ENCODE assay signal across 8 cellular contexts in the genomic region with DNA sequence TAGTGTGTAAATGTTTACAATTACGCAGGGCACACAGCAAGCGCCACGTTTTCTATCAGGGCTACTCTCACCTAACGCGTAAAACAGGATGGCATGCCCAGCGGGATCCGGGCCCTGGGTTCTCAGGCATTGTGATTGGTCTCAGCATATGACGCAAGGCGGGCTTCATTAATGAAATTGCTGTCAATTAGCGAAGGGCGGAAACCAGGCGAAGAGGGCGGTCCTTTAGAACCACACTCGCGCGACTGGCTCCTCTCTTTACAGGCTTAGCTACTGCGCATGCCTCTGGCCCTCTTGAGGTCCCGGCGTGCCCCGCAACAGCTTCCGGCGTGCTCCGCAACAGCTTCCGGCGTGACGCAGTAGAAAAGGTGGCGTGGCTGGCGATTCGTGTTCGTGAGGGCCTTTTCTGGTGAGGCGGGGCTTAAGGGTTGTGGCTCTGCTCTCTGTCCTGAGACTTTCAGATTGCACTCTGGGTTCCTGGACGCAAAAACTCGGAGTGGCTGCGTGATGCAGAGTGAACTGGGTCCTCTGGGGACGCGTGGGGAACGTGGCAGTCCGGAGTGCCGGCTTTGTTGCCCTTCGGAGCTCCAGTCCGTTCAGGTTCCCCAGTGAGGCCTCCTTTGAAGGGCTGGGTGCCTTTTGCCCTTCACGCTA. TPM values are rescaled to one million over a fixed set of nuclear protein-coding genes. Genes with fewer than 3 reads are reported as not detected.
DNase-seq lines count a peak whose midpoint lies in the region; ATAC-seq and TF ChIP-seq lines count a peak whose summit lies in the region.

No MANE protein-coding gene starts in this region.

- peak overlapping the region; percentile 40 for H3K4me3 ChIP-seq in RWPE2 (ENCODE audit: severe bottlenecking)
- H3K4me3 ChIP-seq in gastroesophageal sphincter: peak overlapping the region; percentile 47 to 56
- peak overlapping the region; percentile 28 to 35 for H3K4me3 ChIP-seq in prostate gland
- peak overlapping the region; percentile 27 to 55 (median 31) for H3K4me3 ChIP-seq in transverse colon

- TF ChIP-seq EP300 in gastroesophageal sphincter (IDR thresholded peaks at IDR 0.05) (no peak), transverse colon (IDR thresholded peaks at IDR 0.05; ENCODE audit: low read depth) (no peak)

- DNase-seq in GDM1 (lab: John Stamatoyannopoulos, UW) (peak; percentile 92), RWPE2 (ENCODE audit: low spot score) (peak; percentile 93), prostate gland (ENCODE audit: low spot score) (peak; percentile 79), transverse colon (peak; percentile 76), NOMO-1 treated with DMSO at 0.1 percent for 48 hours (lab: John Stamatoyannopoulos, UW; ENCODE audit: unreplicated experiment) (no peak)
- DNase-seq in activated naive CD4-positive, alpha-beta T cell (lab: John Stamatoyannopoulos, UW): peak; percentile 56 to 81 (median 62)

- H3K9me3 ChIP-seq in RWPE2 (ENCODE audit: severe bottlenecking) (no peaks in the 10 kb centered on the region), gastroesophageal sphincter (peaks cover 0 to 17% (median 0%) of the 10 kb centered on the region in 3 donors), prostate gland (no peaks in the 10 kb centered on the region), transverse colon (peaks cover 3 to 11% of the 10 kb centered on the region in 2 donors)

- in situ Hi-C loops in transverse colon (cut with MboI; ENCODE audit: low pct_ligation_motif_present in 1 of 4, low pct_unique_long_range_greater_than_20kb in 1 of 4, low sequenced_read_pairs in 3 of 4): no loop called here

- ATAC-seq in HG03354 (IDR thresholded peaks at IDR 0.05; ENCODE audit: poor library complexity, severe bottlenecking, unreplicated experiment) (peak; percentile 61), RWPE2 (ENCODE audit: low read depth) (peak; percentile 94), gastroesophageal sphincter (peak; percentile 96)

- H3K27me3 ChIP-seq in RWPE2 (ENCODE audit: insufficient read depth, poor library complexity, severe bottlenecking) (no peaks in the 10 kb centered on the region), gastroesophageal sphincter (peaks cover 21% of the 10 kb centered on the region), prostate gland (replicated peaks; ENCODE audit: insufficient read depth) (no peaks in the 10 kb centered on the region), transverse colon (peaks cover 18% of the 10 kb centered on the region)

- H3K27ac ChIP-seq in RWPE2 (ENCODE audit: poor library complexity, severe bottlenecking) (peak overlapping the region; percentile 61), gastroesophageal sphincter (peak overlapping the region; percentile 76 to 84 (median 80)), prostate gland (peak overlapping the region; percentile 57 to 58), transverse colon (peak overlapping the region; percentile 57 to 81 (median 76))

- TF ChIP-seq POLR2A in gastroesophageal sphincter (IDR thresholded peaks at IDR 0.05): peak; percentile 14 to 18
- TF ChIP-seq POLR2A in prostate gland (IDR thresholded peaks at IDR 0.05): no peak
- TF ChIP-seq POLR2A in transverse colon (IDR thresholded peaks at IDR 0.05): peak; percentile 48

- peaks cover 2% of the 10 kb centered on the region for H3K4me1 ChIP-seq in RWPE2 (ENCODE audit: insufficient read depth, poor library complexity, severe bottlenecking)
- no peaks in the 10 kb centered on the region for H3K4me1 ChIP-seq in gastroesophageal sphincter
- H3K4me1 ChIP-seq in prostate gland (replicated peaks): no peaks in the 10 kb centered on the region
- H3K4me1 ChIP-seq in transverse colon: no peaks in the 10 kb centered on the region

- 10 to 20% methylated on average over 9 to 21 of the region's 42 CpGs for WGBS in gastroesophageal sphincter (ENCODE audit: low coverage in 1 of 2), 2 donors
- WGBS in prostate gland: 9% methylated on average over 42 of the region's 42 CpGs
- WGBS in transverse colon (ENCODE audit: low coverage in 1 of 2), 2 donors: 36 to 45% methylated on average over 8 to 34 of the region's 42 CpGs

- no peaks in the 10 kb centered on the region for H3K36me3 ChIP-seq in RWPE2 (ENCODE audit: low read depth)
- H3K36me3 ChIP-seq in gastroesophageal sphincter: no peaks in the 10 kb centered on the region
- H3K36me3 ChIP-seq in prostate gland: no peaks in the 10 kb centered on the region
- no peaks in the 10 kb centered on the region for H3K36me3 ChIP-seq in transverse colon

- TF ChIP-seq CTCF in RWPE2 (IDR thresholded peaks at IDR 0.05; ENCODE audit: poor library complexity, severe bottlenecking) (no peak), gastroesophageal sphincter (IDR thresholded peaks at IDR 0.05) (no peak), prostate gland (IDR thresholded peaks at IDR 0.05) (no peak), transverse colon (IDR thresholded peaks at IDR 0.05) (no peak)

- intact Hi-C loops in prostate gland (cut with DNase I): no loop called here
- intact Hi-C loops in transverse colon (cut with DNase I; ENCODE audit: low total_unique reads): no loop called here

RNA-seq across cellular contexts. Expression of gene OR2C1, which starts 9.2 kb away (rescaled TPM):
- total RNA-seq in gastroesophageal sphincter (under 1 TPM in 1 of 4 donors, not detected in 3; 0.31 TPM), prostate gland (1 to 10 TPM in 1 of 2 donors, not detected in 1; 1.1 TPM), transverse colon (not detected)

RNA-seq across cellular contexts. Expression of gene ZSCAN32, which starts 35.9 kb away (rescaled TPM):
- total RNA-seq in gastroesophageal sphincter (10 to 100 TPM; 11.4 to 25.5 (median 14.0) TPM), prostate gland (10 to 100 TPM; 15.2 to 17.4 TPM), transverse colon (10 to 100 TPM in 3 of 4 donors, under 1 TPM in 1; 1.00 to 12.7 (median 11.6) TPM)

RNA-seq across cellular contexts. Expression of gene ZNF174, which starts 36.1 kb away (rescaled TPM):
- 10 to 100 TPM; 12.1 to 22.9 (median 22.3) TPM for total RNA-seq in gastroesophageal sphincter
- total RNA-seq in prostate gland: 10 to 100 TPM; 11.2 to 19.8 TPM
- total RNA-seq in transverse colon: 10 to 100 TPM in 2 of 4 donors, 1 to 10 TPM in 2; 7.9 to 14.8 (median 11.4) TPM

RNA-seq across cellular contexts. Expression of gene ZNF75A, which starts 59.6 kb away (rescaled TPM):
- total RNA-seq in gastroesophageal sphincter (10 to 100 TPM; 19.0 to 28.8 (median 27.3) TPM), prostate gland (10 to 100 TPM; 34.9 to 41.5 TPM), transverse colon (10 to 100 TPM; 12.3 to 53.9 (median 25.5) TPM)

RNA-seq across cellular contexts. Expression of gene TIGD7, which starts 59.7 kb away (rescaled TPM):
- total RNA-seq in gastroesophageal sphincter (1 to 10 TPM; 4.4 to 8.3 (median 6.2) TPM), prostate gland (10 to 100 TPM in 1 of 2 donors, 1 to 10 TPM in 1; 4.4 to 15.5 TPM), transverse colon (1 to 10 TPM in 2 of 4 donors, under 1 TPM in 1, not detected in 1; 0.20 to 4.3 (median 2.5) TPM)
